8 cellular contexts compared by ENCODE assay signal in the genomic region with DNA sequence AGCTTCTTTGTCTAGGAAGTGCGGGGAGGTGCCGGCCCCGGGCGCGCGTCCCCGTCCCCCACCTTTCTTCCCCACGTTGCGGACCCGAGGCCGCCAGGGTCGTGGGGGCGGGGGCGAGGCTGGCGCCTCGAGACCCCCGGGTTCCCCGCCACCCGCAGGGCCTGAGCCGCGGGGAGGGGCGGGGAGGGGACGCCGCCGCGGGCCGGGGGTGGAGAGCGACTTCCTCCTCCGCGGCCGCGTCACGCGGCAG. TPM values are rescaled to one million over a fixed set of nuclear protein-coding genes. Genes with fewer than 3 reads are reported as not detected.
DNase-seq lines count a peak whose midpoint lies in the region; ATAC-seq and TF ChIP-seq lines count a peak whose summit lies in the region.

No MANE protein-coding gene starts in this region.

- H4K12ac ChIP-seq in trophoblast cell (ENCODE audit: low read depth, low read length): peak overlapping the region; percentile 33

- H4K20me1 ChIP-seq in DND-41 (ENCODE audit: insufficient read depth, low read length) (peaks cover 50% of the 10 kb centered on the region), OCI-LY7 (ENCODE audit: insufficient read depth, low read length) (peaks cover 29% of the 10 kb centered on the region)

- H2AFZ ChIP-seq in DND-41 (ENCODE audit: low read depth, low read length) (peak overlapping the region; percentile 12; the same call in 1 of the 2 replicates), OCI-LY7 (ENCODE audit: low read length) (peak overlapping the region; percentile 11; the same call in 1 of the 2 replicates), trophoblast cell (ENCODE audit: insufficient read depth, low read length, poor library complexity) (peak overlapping the region; percentile 42)

- no TSS peak for BruUV-seq in OCI-LY7 (replicated peaks; lab: Mats Ljungman, UMichigan)

- intact Hi-C loops in OCI-LY7 (cut with micrococcal nuclease; ENCODE audit: unreplicated experiment): loop anchor here (5.0 to 10.0 kb wide), 2 partner anchors 120 to 583 kb away; partner anchors contain the start of genes BAHCC1 and FASN

- peak overlapping the region; percentile 0 for H2BK12ac ChIP-seq in trophoblast cell (ENCODE audit: low read length)

- peak overlapping the region; percentile 73 for H3K4me2 ChIP-seq in DND-41 (ENCODE audit: insufficient read depth, low read length)
- peak overlapping the region; percentile 80 for H3K4me2 ChIP-seq in OCI-LY7 (ENCODE audit: low read length)
- peak overlapping the region; percentile 89 for H3K4me2 ChIP-seq in trophoblast cell (ENCODE audit: low read length)

- no peak for DNase-seq in DND-41
- DNase-seq in OCI-LY7 (ENCODE audit: low spot score): no peak
- DNase-seq in trophoblast cell: no peak
- no peak for DNase-seq in SKM-1 treated with dmso at 0.1 percent for 144 hours (lab: John Stamatoyannopoulos, UW; ENCODE audit: unreplicated experiment)

- H4K91ac ChIP-seq in trophoblast cell (ENCODE audit: low read depth, low read length): peak overlapping the region; percentile 97

- peaks cover 42% of the 10 kb centered on the region for H3K79me1 ChIP-seq in trophoblast cell (ENCODE audit: low read length)

- H3K4ac ChIP-seq in trophoblast cell (ENCODE audit: low read depth, low read length): peak overlapping the region; percentile 100

- H4K8ac ChIP-seq in trophoblast cell (ENCODE audit: low read depth, low read length): peak overlapping the region; percentile 81

- peaks cover 74% of the 10 kb centered on the region for H3K79me2 ChIP-seq in DND-41 (ENCODE audit: insufficient read depth, low read length)
- H3K79me2 ChIP-seq in OCI-LY7 (ENCODE audit: insufficient read depth, low read depth, low read length): peaks cover 50% of the 10 kb centered on the region
- H3K79me2 ChIP-seq in trophoblast cell (ENCODE audit: control insufficient read depth, insufficient read depth, low read length, poor library complexity): peaks cover 51% of the 10 kb centered on the region

- H2BK120ac ChIP-seq in trophoblast cell (ENCODE audit: insufficient read depth, low read length, poor library complexity): peak overlapping the region; percentile 88

- H3K23ac ChIP-seq in trophoblast cell (ENCODE audit: low read length): no peak overlapping the region

- no peaks in the 10 kb centered on the region for H3K9me2 ChIP-seq in OCI-LY7 (ENCODE audit: insufficient read depth, low read length)

- peak overlapping the region; percentile 99 for H2BK5ac ChIP-seq in trophoblast cell (ENCODE audit: low read depth, low read length, poor library complexity)

- POLR2A ChIA-PET in OCI-LY7 (lab: Charles Lee): interaction anchor here (0.6 kb wide), 1 partner anchor 9 kb away, joined by 4 read pairs; no protein-coding TSS in a partner anchor

- ATAC-seq in DND-41 (ENCODE audit: insufficient read depth, low read depth): no peak; the same call in 2 of the 3 replicates
- ATAC-seq in HG02870 (IDR thresholded peaks at IDR 0.05; ENCODE audit: unreplicated experiment): no peak
- ATAC-seq in GM18861 (IDR thresholded peaks at IDR 0.05; ENCODE audit: unreplicated experiment): no peak
- no peak for ATAC-seq in GM19397 (IDR thresholded peaks at IDR 0.05; ENCODE audit: unreplicated experiment)

- H3K4me1 ChIP-seq in DND-41 (ENCODE audit: insufficient read depth, low read length): peaks cover 36% of the 10 kb centered on the region
- H3K4me1 ChIP-seq in OCI-LY7 (ENCODE audit: insufficient read depth, low read length, poor library complexity, severe bottlenecking): peaks cover 68% of the 10 kb centered on the region
- peaks cover 9 to 14% of the 10 kb centered on the region in 2 donors for H3K4me1 ChIP-seq in esophagus (ENCODE audit: control insufficient read depth in 2 of 2, insufficient read depth in 2 of 2, low read length in 1 of 2)
- peaks cover 37 to 42% of the 10 kb centered on the region in 2 experiments for H3K4me1 ChIP-seq in trophoblast cell (ENCODE audit: control insufficient read depth in 1 of 2, insufficient read depth in 2 of 2, low read length in 2 of 2)

- H3K27me3 ChIP-seq in DND-41 (ENCODE audit: insufficient read depth, low read length, poor library complexity) (no peaks in the 10 kb centered on the region), esophagus (ENCODE audit: control insufficient read depth in 1 of 2, insufficient read depth in 2 of 2, low read length in 2 of 2) (no peaks in the 10 kb centered on the region), trophoblast cell (ENCODE audit: insufficient read depth, low read length) (no peaks in the 10 kb centered on the region)

- CTCF ChIA-PET in OCI-LY7 (lab: Charles Lee; ENCODE audit: unreplicated experiment): interaction anchor here (0.6 kb wide), 1 partner anchor 45 kb away, joined by 3 read pairs; no protein-coding TSS in a partner anchor

- H3K4me3 ChIP-seq in DND-41 (ENCODE audit: low read depth in 1 of 2, low read length in 2 of 2) (peak overlapping the region; percentile 31 to 66), OCI-LY7 (ENCODE audit: low read depth, low read length, poor library complexity, severe bottlenecking) (peak overlapping the region; percentile 90), esophagus (ENCODE audit: low read depth in 1 of 2, low read length in 2 of 2) (peak overlapping the region; percentile 77 to 80), trophoblast cell (ENCODE audit: low read depth, low read length) (peak overlapping the region; percentile 73)

- peak overlapping the region; percentile 96 for H3K14ac ChIP-seq in trophoblast cell (ENCODE audit: low read length)

- TF ChIP-seq CTCF in DND-41 (IDR thresholded peaks at IDR 0.05; ENCODE audit: borderline replicate concordance, extremely low read depth, low read length, poor library complexity, severe bottlenecking) (no peak), OCI-LY7 (conservative IDR thresholded peaks at IDR 0.05; ENCODE audit: low read length) (no peak)

- H3K27ac ChIP-seq in DND-41 (ENCODE audit: low read length) (peak overlapping the region; percentile 95), OCI-LY7 (ENCODE audit: low read depth, low read length, poor library complexity, severe bottlenecking) (peak overlapping the region; percentile 89), esophagus (ENCODE audit: low read depth in 2 of 2, low read length in 1 of 2) (peak overlapping the region; percentile 100), trophoblast cell (ENCODE audit: low read depth, low read length) (peak overlapping the region; percentile 97)

- peak overlapping the region; percentile 86 for H2AK5ac ChIP-seq in trophoblast cell (ENCODE audit: low read length)

- 1% methylated on average over 18 to 34 of the region's 34 CpGs for WGBS in esophagus, 2 donors
- no CpG with 5 or more reads among the region's 34 CpGs for WGBS in trophoblast cell (ENCODE audit: extremely low coverage, insufficient coverage, insufficient read length)

- H3K36me3 ChIP-seq in DND-41 (ENCODE audit: insufficient read depth, low read length) (peaks cover 31% of the 10 kb centered on the region), OCI-LY7 (ENCODE audit: insufficient read depth, low read length) (peaks cover 32% of the 10 kb centered on the region), esophagus (ENCODE audit: control insufficient read depth in 2 of 2, insufficient read depth in 2 of 2, low read length in 1 of 2) (peaks cover 4 to 27% of the 10 kb centered on the region in 2 donors), trophoblast cell (ENCODE audit: control insufficient read depth in 1 of 2, insufficient read depth in 2 of 2, low read length in 2 of 2) (peaks cover 25 to 29% of the 10 kb centered on the region in 2 experiments)

- H3K9ac ChIP-seq in DND-41 (ENCODE audit: low read depth, low read length): peak overlapping the region; percentile 99
- peak overlapping the region; percentile 99 for H3K9ac ChIP-seq in trophoblast cell (ENCODE audit: low read length)

- H3K18ac ChIP-seq in trophoblast cell (ENCODE audit: low read length): peak overlapping the region; percentile 83

- no peaks in the 10 kb centered on the region for H3K9me3 ChIP-seq in DND-41 (ENCODE audit: insufficient read depth, low read length, severe bottlenecking)
- no peaks in the 10 kb centered on the region for H3K9me3 ChIP-seq in OCI-LY7 (ENCODE audit: low read length)
- no peaks in the 10 kb centered on the region for H3K9me3 ChIP-seq in esophagus (ENCODE audit: control insufficient read depth in 2 of 2, insufficient read depth in 1 of 2, low read depth in 1 of 2, low read length in 1 of 2)
- peaks cover 8% of the 10 kb centered on the region for H3K9me3 ChIP-seq in trophoblast cell (ENCODE audit: insufficient read depth, low read depth, low read length)

RNA-seq across cellular contexts. Expression of gene ACTG1, which starts 1.8 kb away (rescaled TPM):
- 2,245 and 2,707 TPM in 2 replicates for total RNA-seq in OCI-LY7 (2014; rRNA removed; shearing (Covaris generic))
- total RNA-seq in OCI-LY7 (2022): 2,459 and 2,894 TPM in 2 replicates
- polyA plus RNA-seq in esophagus: 1,000 to 10,000 TPM; 1,763 to 5,708 TPM
- polyA plus RNA-seq in trophoblast cell (2013): 7,950 and 8,000 TPM in 2 replicates

RNA-seq across cellular contexts. Expression of gene FSCN2, which starts 13.8 kb away (rescaled TPM):
- total RNA-seq in OCI-LY7 (2014; rRNA removed; shearing (Covaris generic)): 1.3 and 1.6 TPM in 2 replicates
- 4.3 and 6.7 TPM in 2 replicates for total RNA-seq in OCI-LY7 (2022)
- polyA plus RNA-seq in esophagus: 1 to 10 TPM in 1 of 2 donors, under 1 TPM in 1; 0.54 to 2.0 TPM
- polyA plus RNA-seq in trophoblast cell (2013): 0.42 and 0.76 TPM in 2 replicates

RNA-seq across cellular contexts. Expression of gene FAAP100, which starts 37.7 kb away (rescaled TPM):
- total RNA-seq in OCI-LY7 (2014; rRNA removed; shearing (Covaris generic)): 51.1 and 65.2 TPM in 2 replicates
- total RNA-seq in OCI-LY7 (2022): 64.4 and 74.2 TPM in 2 replicates
- polyA plus RNA-seq in esophagus: 10 to 100 TPM; 17.3 to 27.1 TPM
- polyA plus RNA-seq in trophoblast cell (2013): 11.4 and 11.6 TPM in 2 replicates
